In the genomic region with DNA sequence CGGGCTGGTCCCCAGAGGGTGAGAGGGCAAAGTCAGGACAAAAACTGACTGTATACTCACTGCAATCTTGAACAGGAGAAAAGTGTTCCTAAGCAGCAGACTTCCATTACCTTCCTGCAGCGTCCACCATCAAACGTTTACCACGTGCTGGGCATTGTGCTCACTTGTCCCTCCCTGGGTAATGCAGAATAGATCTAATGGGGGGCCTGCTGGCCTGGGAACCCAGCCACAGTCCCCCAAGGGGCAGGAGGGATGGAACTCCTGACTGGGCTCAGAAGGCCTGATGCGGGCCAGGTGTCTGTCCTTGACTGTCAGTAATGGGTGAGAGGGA, we compare ENCODE assay signal across 8 cellular contexts. TPM values are rescaled to one million over a fixed set of nuclear protein-coding genes. Genes with fewer than 3 reads are reported as not detected.
DNase-seq lines count a peak whose midpoint lies in the region; TF ChIP-seq lines count a peak whose summit lies in the region.

No MANE protein-coding gene starts in this region.

- H3K9me3 ChIP-seq in iPS-18c (ENCODE audit: control insufficient read depth, insufficient read depth, low read length) (peaks cover 1% of the 10 kb centered on the region), suprapubic skin (no peaks in the 10 kb centered on the region)

- intact Hi-C loops in activated CD4-positive, alpha-beta memory T cell treated with anti-CD3 and anti-CD28 coated beads for 36 hours (cut with micrococcal nuclease) = loop anchor here (5.0 kb wide), 2 partner anchors 96 to 1811 kb away; a partner anchor contains a TSS

- no peak for DNase-seq in T-helper 2 cell treated with Interferon-gamma antibody and Interleukin-4, amounts not matched to agents 5 μg/mL and 100 μg/mL, for 36 hours (ENCODE audit: low spot score)
- DNase-seq in T-helper 2 cell (no peak), suprapubic skin (ENCODE audit: low spot score in 2 of 2) (no peak), D341Med (ENCODE audit: low spot score) (no peak), DMS79 treated with DMSO at 0.1 percent for 48 hours (lab: John Stamatoyannopoulos, UW) (no peak), C1 segment of cervical spinal cord (lab: John Stamatoyannopoulos, UW) (no peak)
- DNase-seq in activated CD4-positive, alpha-beta memory T cell treated with anti-CD3 and anti-CD28 coated beads for 36 hours = no peak

- H3K4me1 Mint-ChIP-seq in T-helper 2 cell treated with Interferon-gamma antibody and Interleukin-4, amounts not matched to agents 5 μg/mL and 100 μg/mL, for 36 hours (ENCODE audit: low read depth) = peaks cover 13% of the 10 kb centered on the region
- peaks cover 14% of the 10 kb centered on the region for H3K4me1 Mint-ChIP-seq in activated CD4-positive, alpha-beta memory T cell treated with anti-CD3 and anti-CD28 coated beads for 36 hours (ENCODE audit: low read depth)

- no peak for TF ChIP-seq POLR2A in suprapubic skin (IDR thresholded peaks at IDR 0.05)

- no peaks in the 10 kb centered on the region for H3K27me3 Mint-ChIP-seq in T-helper 2 cell treated with Interferon-gamma antibody and Interleukin-4, amounts not matched to agents 5 μg/mL and 100 μg/mL, for 36 hours (ENCODE audit: low read depth)
- no peaks in the 10 kb centered on the region for H3K27me3 Mint-ChIP-seq in activated CD4-positive, alpha-beta memory T cell treated with anti-CD3 and anti-CD28 coated beads for 36 hours

- H3K27me3 ChIP-seq in suprapubic skin = no peaks in the 10 kb centered on the region

- no peaks in the 10 kb centered on the region for H3K36me3 Mint-ChIP-seq in T-helper 2 cell treated with Interferon-gamma antibody and Interleukin-4, amounts not matched to agents 5 μg/mL and 100 μg/mL, for 36 hours (ENCODE audit: low read depth)
- no peaks in the 10 kb centered on the region for H3K36me3 Mint-ChIP-seq in activated CD4-positive, alpha-beta memory T cell treated with anti-CD3 and anti-CD28 coated beads for 36 hours

- H3K9me3 Mint-ChIP-seq in T-helper 2 cell treated with Interferon-gamma antibody and Interleukin-4, amounts not matched to agents 5 μg/mL and 100 μg/mL, for 36 hours = no peaks in the 10 kb centered on the region
- H3K9me3 Mint-ChIP-seq in activated CD4-positive, alpha-beta memory T cell treated with anti-CD3 and anti-CD28 coated beads for 36 hours = no peaks in the 10 kb centered on the region

- no peak for TF ChIP-seq EP300 in suprapubic skin (IDR thresholded peaks at IDR 0.05)

- H3K4me3 Mint-ChIP-seq in T-helper 2 cell treated with Interferon-gamma antibody and Interleukin-4, amounts not matched to agents 5 μg/mL and 100 μg/mL, for 36 hours = peak overlapping the region; percentile 94
- H3K4me3 Mint-ChIP-seq in activated CD4-positive, alpha-beta memory T cell treated with anti-CD3 and anti-CD28 coated beads for 36 hours = peak overlapping the region; percentile 94

- H3K36me3 ChIP-seq in suprapubic skin = no peaks in the 10 kb centered on the region

- peak overlapping the region; percentile 80 for H3K4me3 ChIP-seq in iPS-18c (ENCODE audit: insufficient read depth, low read depth, low read length)
- H3K4me3 ChIP-seq in suprapubic skin = peak overlapping the region; percentile 53

- H3K27ac Mint-ChIP-seq in T-helper 2 cell treated with Interferon-gamma antibody and Interleukin-4, amounts not matched to agents 5 μg/mL and 100 μg/mL, for 36 hours = peak overlapping the region; percentile 99
- H3K27ac Mint-ChIP-seq in activated CD4-positive, alpha-beta memory T cell treated with anti-CD3 and anti-CD28 coated beads for 36 hours = peak overlapping the region; percentile 98

- WGBS in suprapubic skin = 63% methylated on average over 4 of the region's 5 CpGs

- H3K4me1 ChIP-seq in suprapubic skin = peaks cover 19% of the 10 kb centered on the region

- TF ChIP-seq CTCF in suprapubic skin (IDR thresholded peaks at IDR 0.05) = no peak

- CTCF ChIA-PET in activated CD4-positive, alpha-beta memory T cell treated with anti-CD3 and anti-CD28 coated beads for 36 hours (lab: Charles Lee) = interaction anchor here (0.6 to 1.7 kb wide), 9 partner anchors 9 to 1178 kb away, joined by 3 to 7 read pairs (median 3); a partner anchor contains a TSS

- POLR2A ChIA-PET in activated CD4-positive, alpha-beta memory T cell treated with anti-CD3 and anti-CD28 coated beads for 36 hours (lab: Charles Lee) = interaction anchor here (1.1 kb wide), 1 partner anchor 61 kb away, joined by 3 read pairs; no protein-coding TSS in a partner anchor

- H3K27ac ChIP-seq in suprapubic skin = peak overlapping the region; percentile 91

RNA-seq across cellular contexts. Expression of a gene that starts 37.6 kb away (rescaled TPM):
- total RNA-seq in activated CD4-positive, alpha-beta memory T cell treated with anti-CD3 and anti-CD28 coated beads for 36 hours = 10 to 100 TPM; 19.0 to 19.5 TPM
- total RNA-seq in suprapubic skin = 10 to 100 TPM; 13.1 to 38.1 (median 24.8) TPM

RNA-seq across cellular contexts. Expression of a gene that starts 52.6 kb away (rescaled TPM):
- total RNA-seq in activated CD4-positive, alpha-beta memory T cell treated with anti-CD3 and anti-CD28 coated beads for 36 hours = not detected
- 1 to 10 TPM in 1 of 4 donors, under 1 TPM in 3; 0.21 to 2.3 (median 0.72) TPM for total RNA-seq in suprapubic skin
